ENCODE assay signal across 28 cellular contexts in genomic region chr5:10672285-10673044, GRCh38.
"Had no signal": no experiment of that assay in that cellular context is flagged by ENCODE, and none has a peak within 500 bp of the region (broad histone marks: within the 10 kb centered on the region; RNA-seq: fewer than 3 reads in every experiment).

No MANE protein-coding gene starts in this region.

- H3K27ac ChIP-seq: colonic mucosa, esophagus muscularis mucosa, foreskin keratinocyte, gastroesophageal sphincter, heart left ventricle, hepatocyte, neutrophil, testis, tibial artery had no signal

- H3K4me1 ChIP-seq: colonic mucosa, esophagus muscularis mucosa, foreskin keratinocyte, gastroesophageal sphincter, testis, tibial artery had no signal

- H3K9me3 Mint-ChIP-seq: memory B cell; natural killer cell treated with Interleukin-12 subunit alpha and Interleukin-12 subunit beta and Interleukin-15 and Interleukin-18, amount 100 ng/mL, for 72 hours; stimulated activated effector memory CD8-positive, alpha-beta T cell treated with anti-CD3 and anti-CD28 coated beads, Interleukin-12 subunit alpha, Interleukin-12 subunit beta, amount 100 ng/mL, for 72 hours; type B pancreatic cell had no signal

- H3K27me3 ChIP-seq: colonic mucosa, foreskin keratinocyte, hepatocyte, neutrophil, pancreas, testis, tibial artery had no signal

- H3K4me2 ChIP-seq: smooth muscle cell had no signal

- H3K9me3 ChIP-seq: colonic mucosa, esophagus muscularis mucosa, mucosa of descending colon, neutrophil, pancreas, testis had no signal

- H3K27ac Mint-ChIP-seq: dendritic cell treated with granulocyte-macrophage colony-stimulating factor and Interleukin-4, amounts not matched to agents 40 ng/mL and 50 ng/mL, for 4 days; memory B cell; mesothelial cell of epicardium; natural killer cell treated with Interleukin-12 subunit alpha and Interleukin-12 subunit beta and Interleukin-15 and Interleukin-18, amount 100 ng/mL, for 72 hours; stimulated activated effector memory CD8-positive, alpha-beta T cell treated with anti-CD3 and anti-CD28 coated beads, Interleukin-12 subunit alpha, Interleukin-12 subunit beta, amount 100 ng/mL, for 72 hours; type B pancreatic cell had no signal

- H3K36me3 Mint-ChIP-seq: stimulated activated effector memory CD8-positive, alpha-beta T cell treated with anti-CD3 and anti-CD28 coated beads, Interleukin-12 subunit alpha, Interleukin-12 subunit beta, amount 100 ng/mL, for 72 hours had no signal

- DNase-seq: colonic mucosa; effector CD8-positive, alpha-beta T cell; foreskin keratinocyte; heart left ventricle; kidney; mucosa of descending colon; naive B cell; pancreas; retina; stimulated activated CD4-positive, alpha-beta T cell treated with anti-CD3 and anti-CD28 coated beads, Interleukin-2, amount 100 ng/mL, for 24 hours; stimulated activated CD4-positive, alpha-beta T cell treated with anti-CD3 and anti-CD28 coated beads, Interleukin-4, amount 100 ng/mL, for 24 hours; stimulated activated naive CD4-positive, alpha-beta T cell treated with Interleukin-2 at 50 U/mL for 16 hours; substantia nigra; testis; tibial artery had no signal

- H3K4me3 Mint-ChIP-seq: dendritic cell treated with granulocyte-macrophage colony-stimulating factor and Interleukin-4, amounts not matched to agents 40 ng/mL and 50 ng/mL, for 4 days; memory B cell; mesothelial cell of epicardium; naive B cell; natural killer cell treated with Interleukin-12 subunit alpha and Interleukin-12 subunit beta and Interleukin-15 and Interleukin-18, amount 100 ng/mL, for 72 hours; neural crest cell; stimulated activated effector memory CD8-positive, alpha-beta T cell treated with anti-CD3 and anti-CD28 coated beads, Interleukin-12 subunit alpha, Interleukin-12 subunit beta, amount 100 ng/mL, for 72 hours; type B pancreatic cell had no signal

- ATAC-seq: foreskin keratinocyte; gastroesophageal sphincter; heart left ventricle; mucosa of descending colon; natural killer cell treated with Interleukin-12 subunit alpha and Interleukin-12 subunit beta and Interleukin-15 and Interleukin-18, amount 100 ng/mL, for 72 hours; stimulated activated effector memory CD8-positive, alpha-beta T cell treated with anti-CD3 and anti-CD28 coated beads, Interleukin-12 subunit alpha, Interleukin-12 subunit beta, amount 100 ng/mL, for 72 hours had no signal

- H3K27me3 Mint-ChIP-seq: memory B cell had no signal

- H3K4me1 Mint-ChIP-seq: memory B cell, naive B cell, neural crest cell had no signal

- H3K4me3 ChIP-seq: colonic mucosa, esophagus muscularis mucosa, gastroesophageal sphincter, heart left ventricle, hepatocyte, lung, mucosa of descending colon, pancreas, smooth muscle cell, testis, tibial artery had no signal

- H3K36me3 ChIP-seq: colonic mucosa had no signal

- H2AFZ ChIP-seq: hepatocyte had no signal

- H3K79me2 ChIP-seq: hepatocyte had no signal
